1 cellular context compared by ENCODE assay signal in the genomic region with DNA sequence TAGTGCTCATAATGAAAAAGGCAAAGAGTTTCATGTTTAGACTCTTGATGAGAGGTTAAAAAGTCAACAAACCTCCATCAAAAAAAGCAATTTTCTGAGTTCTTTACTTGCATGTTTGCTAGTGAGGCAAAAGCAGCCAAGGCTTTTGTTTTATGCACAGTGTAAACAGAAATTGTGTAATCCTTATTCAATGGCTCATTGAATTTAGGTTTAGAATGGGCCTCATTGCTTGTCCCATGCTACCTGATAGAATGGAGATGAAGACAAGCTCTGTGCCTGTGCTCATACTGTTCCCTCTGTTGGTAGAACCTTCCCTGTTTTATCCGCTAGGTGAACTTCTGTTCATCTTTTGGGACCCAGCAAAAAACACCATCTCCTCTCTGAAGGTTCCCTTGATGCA.
A peak's percentile ranks its signal among the peaks of the same experiment; 100 is the strongest.
TF ChIP-seq lines count a peak whose summit lies in the region.

No MANE protein-coding gene starts in this region.

TF ChIP-seq in HepG2, 621 proteins besides CTCF, POLR2A, EP300 and RAD21 (continued from another document and continues in another):
- TF ChIP-seq, protein P1, sequence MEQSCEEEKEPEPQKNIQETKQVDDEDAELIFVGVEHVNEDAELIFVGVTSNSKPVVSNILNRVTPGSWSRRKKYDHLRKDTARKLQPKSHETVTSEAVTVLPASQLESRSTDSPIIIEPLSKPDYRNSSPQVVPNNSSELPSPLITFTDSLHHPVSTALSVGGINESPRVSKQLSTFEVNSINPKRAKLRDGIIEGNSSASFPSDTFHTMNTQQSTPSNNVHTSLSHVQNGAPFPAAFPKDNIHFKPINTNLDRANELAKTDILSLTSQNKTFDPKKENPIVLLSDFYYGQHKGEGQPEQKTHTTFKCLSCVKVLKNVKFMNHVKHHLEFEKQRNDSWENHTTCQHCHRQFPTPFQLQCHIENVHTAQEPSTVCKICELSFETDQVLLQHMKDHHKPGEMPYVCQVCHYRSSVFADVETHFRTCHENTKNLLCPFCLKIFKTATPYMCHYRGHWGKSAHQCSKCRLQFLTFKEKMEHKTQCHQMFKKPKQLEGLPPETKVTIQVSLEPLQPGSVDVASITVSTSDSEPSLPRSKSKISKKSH (CRISPR knock-in tag; IDR thresholded peaks at IDR 0.05; ENCODE audit: borderline replicate concordance) = no peak
- peak; percentile 97 for TF ChIP-seq SOX5 (CRISPR knock-in tag; IDR thresholded peaks at IDR 0.05; ENCODE audit: borderline replicate concordance)
- no peak for TF ChIP-seq ZBTB20 (CRISPR knock-in tag; IDR thresholded peaks at IDR 0.05; ENCODE audit: borderline replicate concordance, low read depth)
- TF ChIP-seq ZXDC (CRISPR knock-in tag; IDR thresholded peaks at IDR 0.05) = no peak
- 0 out of 2 replicates have a peak, but pooled peaks have one; percentile 17 for TF ChIP-seq ZNF7 (CRISPR knock-in tag; IDR thresholded peaks at IDR 0.05)
- 0 out of 2 replicates have a peak, but pooled peaks have one; percentile 53 for TF ChIP-seq ZNF331 (CRISPR knock-in tag; IDR thresholded peaks at IDR 0.05)
- TF ChIP-seq LCORL (IDR thresholded peaks at IDR 0.05) = no peak
- peak; percentile 74; the same call in 1 of the 2 replicates for TF ChIP-seq LCORL (CRISPR knock-in tag; IDR thresholded peaks at IDR 0.05)
- peak; percentile 28; the same call in 1 of the 2 replicates for TF ChIP-seq MIXL1 (CRISPR knock-in tag; IDR thresholded peaks at IDR 0.05)
- TF ChIP-seq MEIS2 (CRISPR knock-in tag; IDR thresholded peaks at IDR 0.05) = no peak
- no peak for TF ChIP-seq ZNF790 (CRISPR knock-in tag; IDR thresholded peaks at IDR 0.05; ENCODE audit: borderline replicate concordance)
- no peak for TF ChIP-seq FOXP1 (IDR thresholded peaks at IDR 0.05)
- peak; percentile 89 for TF ChIP-seq FOXP1 (CRISPR knock-in tag; IDR thresholded peaks at IDR 0.05)
- TF ChIP-seq GABPA (IDR thresholded peaks at IDR 0.05; ENCODE audit: low read depth, low read length) = no peak
- no peak for TF ChIP-seq GABPA (CRISPR knock-in tag; IDR thresholded peaks at IDR 0.05; ENCODE audit: low read depth)
- TF ChIP-seq ATF1 (CRISPR knock-in tag; IDR thresholded peaks at IDR 0.05) = peak; percentile 62
- no peak for TF ChIP-seq RBFOX2 (IDR thresholded peaks at IDR 0.05; ENCODE audit: low read depth, low read length)
- no peak for TF ChIP-seq SP1 (IDR thresholded peaks at IDR 0.05)
- TF ChIP-seq SP1 (CRISPR knock-in tag; IDR thresholded peaks at IDR 0.05) = no peak
- peak; percentile 47; the same call in 1 of the 2 replicates for TF ChIP-seq ZBTB25 (CRISPR knock-in tag; IDR thresholded peaks at IDR 0.05)
- TF ChIP-seq MEF2D (CRISPR knock-in tag; IDR thresholded peaks at IDR 0.05) = no peak
- no peak for TF ChIP-seq MAF1 (CRISPR knock-in tag; IDR thresholded peaks at IDR 0.05; ENCODE audit: borderline replicate concordance)
- TF ChIP-seq ERF (CRISPR knock-in tag; IDR thresholded peaks at IDR 0.05) = 0 out of 2 replicates have a peak, but pooled peaks have one; percentile 56
- TF ChIP-seq RERE (CRISPR knock-in tag; IDR thresholded peaks at IDR 0.05; ENCODE audit: low read depth) = no peak
- no peak for TF ChIP-seq ZFP37 (CRISPR knock-in tag; IDR thresholded peaks at IDR 0.05; ENCODE audit: borderline replicate concordance)
- TF ChIP-seq MLX (CRISPR knock-in tag; IDR thresholded peaks at IDR 0.05) = no peak
- no peak for TF ChIP-seq IKZF4 (CRISPR knock-in tag; IDR thresholded peaks at IDR 0.05; ENCODE audit: borderline replicate concordance, low read depth, not compliant biosample characterization)
- 0 out of 2 replicates have a peak, but pooled peaks have one; percentile 13 for TF ChIP-seq HNF4A (CRISPR knock-in tag; IDR thresholded peaks at IDR 0.05)
- peak; percentile 89 for TF ChIP-seq ZBTB33 (CRISPR knock-in tag; IDR thresholded peaks at IDR 0.05)
- TF ChIP-seq FOXC1 (CRISPR knock-in tag; IDR thresholded peaks at IDR 0.05; ENCODE audit: borderline replicate concordance) = no peak
- 0 out of 2 replicates have a peak, but pooled peaks have one; percentile 26 for TF ChIP-seq HOXA5 (CRISPR knock-in tag; IDR thresholded peaks at IDR 0.05)
- peak; percentile 51 for TF ChIP-seq XRCC5 (optimal IDR thresholded peaks at IDR 0.05; ENCODE audit: low read length)
- no peak for TF ChIP-seq KMT2B (CRISPR knock-in tag; IDR thresholded peaks at IDR 0.05)
- TF ChIP-seq ZSCAN9 (CRISPR knock-in tag; IDR thresholded peaks at IDR 0.05; ENCODE audit: borderline replicate concordance) = no peak
- TF ChIP-seq SRF (IDR thresholded peaks at IDR 0.05; ENCODE audit: low read depth, low read length) = no peak
- 0 out of 2 replicates have a peak, but pooled peaks have one; percentile 11 for TF ChIP-seq STAG1 (CRISPR knock-in tag; IDR thresholded peaks at IDR 0.05)
- TF ChIP-seq PPARG (CRISPR knock-in tag; conservative IDR thresholded peaks at IDR 0.05) = 0 out of 2 replicates have a peak, but pooled peaks have one; percentile 19
- TF ChIP-seq AHDC1 (CRISPR knock-in tag; IDR thresholded peaks at IDR 0.05; ENCODE audit: borderline replicate concordance) = peak; percentile 57; the same call in 1 of the 2 replicates
- no peak for TF ChIP-seq MXD4 (CRISPR knock-in tag; IDR thresholded peaks at IDR 0.05)
- no peak for TF ChIP-seq ZNF430 (CRISPR knock-in tag; IDR thresholded peaks at IDR 0.05)
- TF ChIP-seq, protein P2, sequence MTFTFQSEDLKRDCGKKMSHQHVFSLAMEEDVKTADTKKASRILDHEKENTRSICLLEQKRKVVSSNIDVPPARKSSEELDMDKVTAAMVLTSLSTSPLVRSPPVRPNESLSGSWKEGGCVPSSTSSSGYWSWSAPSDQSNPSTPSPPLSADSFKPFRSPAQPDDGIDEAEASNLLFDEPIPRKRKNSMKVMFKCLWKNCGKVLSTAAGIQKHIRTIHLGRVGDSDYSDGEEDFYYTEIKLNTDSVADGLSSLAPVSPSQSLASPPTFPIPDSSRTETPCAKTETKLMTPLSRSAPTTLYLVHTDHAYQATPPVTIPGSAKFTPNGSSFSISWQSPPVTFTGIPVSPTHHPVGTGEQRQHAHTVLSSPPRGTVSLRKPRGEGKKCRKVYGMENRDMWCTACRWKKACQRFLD (CRISPR knock-in tag; IDR thresholded peaks at IDR 0.05; ENCODE audit: borderline replicate concordance) = no peak
